In the genomic region with DNA sequence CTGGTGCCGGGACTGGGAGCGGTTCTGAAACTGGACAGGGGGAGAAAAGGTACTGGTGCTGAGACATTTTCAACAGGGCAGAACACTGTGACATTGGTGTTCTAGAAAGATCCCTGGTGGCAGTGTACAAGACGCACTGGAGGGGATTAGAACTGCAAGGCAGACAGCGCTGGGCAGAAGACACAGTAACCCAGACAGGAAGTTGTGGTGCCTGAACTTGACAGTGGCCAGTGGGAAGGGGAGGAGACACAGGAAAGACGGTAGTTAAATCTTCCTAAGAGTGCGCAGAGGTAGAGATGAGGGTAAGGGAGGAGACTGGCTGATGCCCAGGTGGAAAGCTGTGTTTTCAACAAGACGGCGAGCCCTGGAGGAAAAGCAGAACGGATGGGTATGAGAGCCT, we compare ENCODE assay signal across 23 cellular contexts. TPM values are rescaled to one million over a fixed set of nuclear protein-coding genes. Genes with fewer than 3 reads are reported as not detected.
DNase-seq lines count a peak whose midpoint lies in the region; ATAC-seq and TF ChIP-seq lines count a peak whose summit lies in the region.
"Had no signal": no experiment of that assay in that cellular context is flagged by ENCODE, and none has a peak within 500 bp of the region (broad histone marks: within the 10 kb centered on the region; RNA-seq: fewer than 3 reads in every experiment).

No MANE protein-coding gene starts in this region.

- peak; percentile 34 for DNase-seq in activated CD4-positive, alpha-beta T cell treated with anti-CD3 and anti-CD28 coated beads, Interleukin-2, amount 10 ng/mL, durations not matched to agents 7 days and 5 days
- no peak for DNase-seq in activated CD4-positive, alpha-beta T cell treated with anti-CD3 and anti-CD28 coated beads, Interleukin-2, amount 50 U/mL, for 4 hours
- DNase-seq in Kasumi-1 (lab: John Stamatoyannopoulos, UW) (peak; percentile 47 to 68), T-cell (peak in 2 of 34 experiments; percentile 4 to 16), posterior vena cava (ENCODE audit: low spot score) (no peak)
- DNase-seq in naive thymus-derived CD4-positive, alpha-beta T cell, result peak in 2 of 9 donors; percentile 7 to 11
- DNase-seq: activated gamma-delta T cell; BE2C; mesendoderm; NCI-H1694; NCI-H226; nephron progenitor cell; NK-92 treated with Interleukin-12 subunit alpha and Interleukin-12 subunit beta, amount 100 ng/mL, for 24 hours; stimulated activated CD4-positive, alpha-beta T cell treated with anti-CD3 and anti-CD28 coated beads, Interleukin-2, amount 100 ng/mL, for 48 hours had no signal

- peaks cover 17% of the 10 kb centered on the region for H3K4me1 Mint-ChIP-seq in activated CD4-positive, alpha-beta T cell treated with anti-CD3 and anti-CD28 coated beads, Interleukin-2, amount 10 ng/mL, durations not matched to agents 7 days and 5 days
- H3K4me1 Mint-ChIP-seq in T-cell, result peaks cover 11 to 19% (median 12%) of the 10 kb centered on the region in 3 donors
- H3K4me1 Mint-ChIP-seq in naive thymus-derived CD4-positive, alpha-beta T cell, result peaks cover 8 to 16% (median 14%) of the 10 kb centered on the region in 7 donors
- H3K4me1 Mint-ChIP-seq: nephron progenitor cell had no signal

- H3K36me3 Mint-ChIP-seq in activated CD4-positive, alpha-beta T cell treated with anti-CD3 and anti-CD28 coated beads, Interleukin-2, amount 10 ng/mL, durations not matched to agents 7 days and 5 days (ENCODE audit: low read depth), result no peaks in the 10 kb centered on the region
- no peaks in the 10 kb centered on the region for H3K36me3 Mint-ChIP-seq in T-cell
- no peaks in the 10 kb centered on the region for H3K36me3 Mint-ChIP-seq in naive thymus-derived CD4-positive, alpha-beta T cell

- CTCF ChIA-PET in activated CD4-positive, alpha-beta T cell treated with anti-CD3 and anti-CD28 coated beads, Interleukin-2, amount 10 ng/mL, durations not matched to agents 7 days and 5 days (lab: Charles Lee), result no interaction called here
- CTCF ChIA-PET in T-cell (lab: Charles Lee), result no interaction called here
- CTCF ChIA-PET in naive thymus-derived CD4-positive, alpha-beta T cell (lab: Charles Lee), result no interaction called here

- peak overlapping the region; percentile 54 for H3K27ac Mint-ChIP-seq in activated CD4-positive, alpha-beta T cell treated with anti-CD3 and anti-CD28 coated beads, Interleukin-2, amount 10 ng/mL, durations not matched to agents 7 days and 5 days
- no peak overlapping the region for H3K27ac Mint-ChIP-seq in T-cell
- peak overlapping the region in 4 of 9 donors; percentile 4 to 44 (median 10) for H3K27ac Mint-ChIP-seq in naive thymus-derived CD4-positive, alpha-beta T cell

- POLR2A ChIA-PET in activated CD4-positive, alpha-beta T cell treated with anti-CD3 and anti-CD28 coated beads, Interleukin-2, amount 10 ng/mL, durations not matched to agents 7 days and 5 days (lab: Charles Lee), result no interaction called here
- POLR2A ChIA-PET in T-cell (lab: Charles Lee), result no interaction called here
- POLR2A ChIA-PET in naive thymus-derived CD4-positive, alpha-beta T cell (lab: Charles Lee), result no interaction called here

- no peaks in the 10 kb centered on the region for H3K9me3 ChIP-seq in naive thymus-derived CD4-positive, alpha-beta T cell (ENCODE audit: control insufficient read depth in 2 of 3, low read length in 3 of 3)
- H3K9me3 ChIP-seq: ascending aorta, BE2C, gastroesophageal sphincter had no signal

- H3K36me3 ChIP-seq in naive thymus-derived CD4-positive, alpha-beta T cell (ENCODE audit: control insufficient read depth in 2 of 3, insufficient read depth in 3 of 3, low read length in 3 of 3), result no peaks in the 10 kb centered on the region
- H3K36me3 ChIP-seq: ascending aorta, BE2C had no signal

- H3K4me3 ChIP-seq in naive thymus-derived CD4-positive, alpha-beta T cell (ENCODE audit: low read length), result no peak overlapping the region
- H3K4me3 ChIP-seq: ascending aorta, gastroesophageal sphincter had no signal

- no peak overlapping the region for H3K27ac ChIP-seq in naive thymus-derived CD4-positive, alpha-beta T cell (ENCODE audit: low read depth, low read length)
- H3K27ac ChIP-seq: ascending aorta, gastroesophageal sphincter, RWPE1 had no signal

- no peaks in the 10 kb centered on the region for H3K9me3 Mint-ChIP-seq in activated CD4-positive, alpha-beta T cell treated with anti-CD3 and anti-CD28 coated beads, Interleukin-2, amount 10 ng/mL, durations not matched to agents 7 days and 5 days
- H3K9me3 Mint-ChIP-seq in T-cell, result no peaks in the 10 kb centered on the region
- H3K9me3 Mint-ChIP-seq in naive thymus-derived CD4-positive, alpha-beta T cell, result no peaks in the 10 kb centered on the region
- H3K9me3 Mint-ChIP-seq: central memory CD8-positive, alpha-beta T cell; nephron progenitor cell had no signal

- no peak for TF ChIP-seq POLR2A in GM18505 (IDR thresholded peaks at IDR 0.05; ENCODE audit: borderline replicate concordance, extremely low read depth, insufficient read depth, insufficient read length)

- H3K4me3 Mint-ChIP-seq in activated CD4-positive, alpha-beta T cell treated with anti-CD3 and anti-CD28 coated beads, Interleukin-2, amount 10 ng/mL, durations not matched to agents 7 days and 5 days, result peak overlapping the region; percentile 4
- H3K4me3 Mint-ChIP-seq in T-cell, result peak overlapping the region in 1 of 3 donors; percentile 1
- H3K4me3 Mint-ChIP-seq in naive thymus-derived CD4-positive, alpha-beta T cell, result peak overlapping the region in 4 of 10 donors; percentile 26 to 50 (median 29)
- H3K4me3 Mint-ChIP-seq: central memory CD8-positive, alpha-beta T cell; nephron progenitor cell had no signal

- peaks cover 6% of the 10 kb centered on the region for H3K27me3 Mint-ChIP-seq in activated CD4-positive, alpha-beta T cell treated with anti-CD3 and anti-CD28 coated beads, Interleukin-2, amount 10 ng/mL, durations not matched to agents 7 days and 5 days
- H3K27me3 Mint-ChIP-seq in T-cell, result peaks cover 0 to 4% of the 10 kb centered on the region in 2 donors
- H3K27me3 Mint-ChIP-seq in naive thymus-derived CD4-positive, alpha-beta T cell, result peaks cover 0 to 3% (median 0%) of the 10 kb centered on the region in 5 donors
- H3K27me3 Mint-ChIP-seq: progenitor cell of endocrine pancreas had no signal

- intact Hi-C loops in naive thymus-derived CD4-positive, alpha-beta T cell (cut with micrococcal nuclease), result no loop called here
- intact Hi-C loops in posterior vena cava (cut with DNase I), result no loop called here

- ATAC-seq in T-cell (replicated peaks in 1 of 4), result peak in 3 of 4 experiments; percentile 54 to 75 (median 66)
- peak; percentile 60 for ATAC-seq in naive thymus-derived CD4-positive, alpha-beta T cell
- ATAC-seq in GM18520 (IDR thresholded peaks at IDR 0.05; ENCODE audit: unreplicated experiment), result no peak
- no peak for ATAC-seq in GM18505 (IDR thresholded peaks at IDR 0.05; ENCODE audit: unreplicated experiment)
- ATAC-seq: gastroesophageal sphincter, SK-N-SH treated with all-trans-retinoic acid at 6 μM for 48 hours had no signal

- H3K4me1 ChIP-seq in naive thymus-derived CD4-positive, alpha-beta T cell (ENCODE audit: control insufficient read depth in 2 of 2, insufficient read depth in 2 of 2, low read length in 2 of 2), result peaks cover 0 to 5% of the 10 kb centered on the region in 2 donors
- H3K4me1 ChIP-seq: ascending aorta, BE2C, gastroesophageal sphincter had no signal

- H3K27me3 ChIP-seq in naive thymus-derived CD4-positive, alpha-beta T cell (ENCODE audit: control insufficient read depth in 2 of 2, insufficient read depth in 2 of 2, low read length in 2 of 2), result no peaks in the 10 kb centered on the region
- H3K27me3 ChIP-seq: ascending aorta, BE2C, gastroesophageal sphincter had no signal

RNA-seq across cellular contexts. Expression of gene FAM227A, which starts 24.5 kb away (rescaled TPM):
- under 1 TPM in 1 of 2 experiments, not detected in 1; 0.02 TPM for total RNA-seq in activated CD4-positive, alpha-beta T cell treated with anti-CD3 and anti-CD28 coated beads, Interleukin-2, amount 10 ng/mL, durations not matched to agents 7 days and 5 days
- total RNA-seq in T-cell (1 to 10 TPM in 1 of 5 donors, under 1 TPM in 3, not detected in 1; 0.06 to 1.1 (median 0.41) TPM), posterior vena cava (under 1 TPM; 0.43 to 0.83 TPM)
- total RNA-seq in naive thymus-derived CD4-positive, alpha-beta T cell, result 1 to 10 TPM in 1 of 5 experiments, under 1 TPM in 3, not detected in 1; 0.05 to 1.0 (median 0.30) TPM
- not detected for polyA plus RNA-seq in naive thymus-derived CD4-positive, alpha-beta T cell
- total RNA-seq: HT1080 had no signal

RNA-seq across cellular contexts. Expression of gene CBY1, which starts 24.7 kb away (rescaled TPM):
- 10 to 100 TPM; 10.2 to 11.0 TPM for total RNA-seq in activated CD4-positive, alpha-beta T cell treated with anti-CD3 and anti-CD28 coated beads, Interleukin-2, amount 10 ng/mL, durations not matched to agents 7 days and 5 days
- total RNA-seq in T-cell, result 10 to 100 TPM; 10.3 to 32.0 (median 27.8) TPM
- total RNA-seq in naive thymus-derived CD4-positive, alpha-beta T cell, result 10 to 100 TPM; 12.2 to 39.9 (median 15.2) TPM
- 10 to 100 TPM in 1 of 2 donors, 1 to 10 TPM in 1; 8.1 to 11.2 TPM for polyA plus RNA-seq in naive thymus-derived CD4-positive, alpha-beta T cell
- total RNA-seq in posterior vena cava, result 10 to 100 TPM; 22.3 to 25.2 TPM

RNA-seq across cellular contexts. Expression of gene TOMM22, which starts 50.0 kb away (rescaled TPM):
- total RNA-seq in activated CD4-positive, alpha-beta T cell treated with anti-CD3 and anti-CD28 coated beads, Interleukin-2, amount 10 ng/mL, durations not matched to agents 7 days and 5 days, result 10 to 100 TPM; 83.0 to 88.9 TPM
- total RNA-seq in T-cell (10 to 100 TPM; 52.4 to 58.1 (median 53.3) TPM), posterior vena cava (10 to 100 TPM; 40.7 to 42.8 TPM)
- total RNA-seq in naive thymus-derived CD4-positive, alpha-beta T cell, result 10 to 100 TPM; 45.0 to 92.4 (median 50.6) TPM
- polyA plus RNA-seq in naive thymus-derived CD4-positive, alpha-beta T cell, result 10 to 100 TPM; 47.3 to 53.1 TPM

Comparison
In these comparisons a context has a peak if more than half of its experiments do, and no peak if none do; other contexts are left out.
1. DNase-seq: peak in activated CD4-positive, alpha-beta T cell treated with anti-CD3 and anti-CD28 coated beads, Interleukin-2, amount 10 ng/mL, durations not matched to agents 7 days and 5 days (single experiment) and Kasumi-1 (2 of 2); none in activated CD4-positive, alpha-beta T cell treated with anti-CD3 and anti-CD28 coated beads, Interleukin-2, amount 50 U/mL, for 4 hours (0 of 2) and posterior vena cava (single experiment).
2. ATAC-seq: peak in T-cell (3 of 4) and naive thymus-derived CD4-positive, alpha-beta T cell (single experiment); none in GM18520 (single experiment) and GM18505 (single experiment).